ENCODE assay signal across 8 cellular contexts in genomic region chr6:24720604-24721460, GRCh38. TPM values are rescaled to one million over a fixed set of nuclear protein-coding genes. Genes with fewer than 3 reads are reported as not detected.
DNase-seq lines count a peak whose midpoint lies in the region; ATAC-seq and TF ChIP-seq lines count a peak whose summit lies in the region.

No MANE protein-coding gene starts in this region.

- H3K27ac ChIP-seq in heart right ventricle = peak overlapping the region; percentile 97 to 100 (median 99)

- no peaks in the 10 kb centered on the region for H3K9me3 Mint-ChIP-seq in type B pancreatic cell

- TF ChIP-seq CTCF in heart right ventricle (IDR thresholded peaks at IDR 0.05) = no peak
- no peak for TF ChIP-seq CTCF in type B pancreatic cell (conservative IDR thresholded peaks at IDR 0.05)

- peak overlapping the region; percentile 100 for H3K27ac Mint-ChIP-seq in type B pancreatic cell

- H3K4me3 ChIP-seq in heart right ventricle = peak overlapping the region; percentile 70 to 98 (median 86)

- H3K27me3 ChIP-seq in heart right ventricle = no peaks in the 10 kb centered on the region

- no peaks in the 10 kb centered on the region for H3K27me3 Mint-ChIP-seq in type B pancreatic cell

- peaks cover 25% of the 10 kb centered on the region for H3K4me1 Mint-ChIP-seq in type B pancreatic cell (ENCODE audit: unreplicated experiment)

- DNase-seq in NCI-H146 treated with DMSO at 0.1 percent for 48 hours (lab: John Stamatoyannopoulos, UW; ENCODE audit: unreplicated experiment) = peak; percentile 99
- DNase-seq in T-helper 1 cell = peak; percentile 99 to 100 (median 100)
- peak; percentile 99 for DNase-seq in amniotic stem cell (lab: John Stamatoyannopoulos, UW)
- DNase-seq in heart right ventricle = peak; percentile 100
- peak; percentile 100 for DNase-seq in pons (ENCODE audit: low spot score)
- peak; percentile 99 for DNase-seq in type B pancreatic cell (ENCODE audit: extremely low spot score, unreplicated experiment)

- H3K36me3 Mint-ChIP-seq in type B pancreatic cell = peaks cover 18% of the 10 kb centered on the region

- intact Hi-C loops in heart right ventricle (cut with DNase I) = loop anchor here in 6 of 10 donors (1.0 to 10.0 kb wide), 9 partner anchors 51 to 1304 kb away; partner anchors contain the start of genes GMNN (in 5 of the 6), TDP2 (in 3 of the 6) and ACOT13 (in 2 of the 6)

- peaks cover 0 to 31% (median under 1%) of the 10 kb centered on the region in 9 donors for H3K36me3 ChIP-seq in heart right ventricle

- H3K4me1 ChIP-seq in heart right ventricle = peaks cover 6 to 44% (median 33%) of the 10 kb centered on the region in 9 donors

- no peaks in the 10 kb centered on the region for H3K9me3 ChIP-seq in heart right ventricle

- peak; percentile 96 for TF ChIP-seq POLR2A in GM15510 (IDR thresholded peaks at IDR 0.05; ENCODE audit: borderline replicate concordance, extremely low read depth, insufficient read length)

- 0% methylated on average over 60 of the region's 60 CpGs for WGBS in heart right ventricle, 2 donors

- peak overlapping the region; percentile 95 for H3K4me3 Mint-ChIP-seq in type B pancreatic cell

- ATAC-seq in HG02884 (IDR thresholded peaks at IDR 0.05; ENCODE audit: unreplicated experiment) (peak; percentile 90), heart right ventricle (peak; percentile 93 to 97 (median 96))

RNA-seq across cellular contexts. Expression of gene C6orf62, which starts 1.9 kb away (rescaled TPM):
- total RNA-seq in heart right ventricle (10 to 100 TPM; 35.3 to 68.3 (median 39.5) TPM), type B pancreatic cell (ENCODE audit: low replicate concordance) (77.3 and 77.5 TPM in 2 replicates)
- polyA plus RNA-seq in heart right ventricle = 10 to 100 TPM; 41.5 to 64.1 TPM

RNA-seq across cellular contexts. Expression of gene GMNN, which starts 53.9 kb away (rescaled TPM):
- 10 to 100 TPM in 1 of 10 donors, 1 to 10 TPM in 9; 3.1 to 10.9 (median 6.8) TPM for total RNA-seq in heart right ventricle
- 10 to 100 TPM in 1 of 2 donors, 1 to 10 TPM in 1; 6.4 to 15.6 TPM for polyA plus RNA-seq in heart right ventricle
- total RNA-seq in type B pancreatic cell (ENCODE audit: low replicate concordance) = 38.0 and 66.3 TPM in 2 replicates

RNA-seq across cellular contexts. Expression of gene ACOT13, which starts 54.0 kb away (rescaled TPM):
- total RNA-seq in heart right ventricle = 10 to 100 TPM; 47.3 to 83.8 (median 56.1) TPM
- polyA plus RNA-seq in heart right ventricle = 100 to 1,000 TPM in 1 of 2 donors, 10 to 100 TPM in 1; 38.2 to 241 TPM
- 22.0 and 24.7 TPM in 2 replicates for total RNA-seq in type B pancreatic cell (ENCODE audit: low replicate concordance)

RNA-seq across cellular contexts. Expression of gene TDP2, which starts 54.1 kb away (rescaled TPM):
- 10 to 100 TPM; 20.0 to 30.9 (median 24.3) TPM for total RNA-seq in heart right ventricle
- polyA plus RNA-seq in heart right ventricle = 10 to 100 TPM; 22.6 to 29.8 TPM
- 42.6 and 44.1 TPM in 2 replicates for total RNA-seq in type B pancreatic cell (ENCODE audit: low replicate concordance)

Comparison
In these comparisons a context has a peak if more than half of its experiments do, and no peak if none do; other contexts are left out.
1. Peak in every context shown above with its lines: DNase-seq, ATAC-seq, H3K4me3 ChIP-seq and H3K27ac ChIP-seq.